28 cellular contexts compared by ENCODE assay signal in the genomic region with DNA sequence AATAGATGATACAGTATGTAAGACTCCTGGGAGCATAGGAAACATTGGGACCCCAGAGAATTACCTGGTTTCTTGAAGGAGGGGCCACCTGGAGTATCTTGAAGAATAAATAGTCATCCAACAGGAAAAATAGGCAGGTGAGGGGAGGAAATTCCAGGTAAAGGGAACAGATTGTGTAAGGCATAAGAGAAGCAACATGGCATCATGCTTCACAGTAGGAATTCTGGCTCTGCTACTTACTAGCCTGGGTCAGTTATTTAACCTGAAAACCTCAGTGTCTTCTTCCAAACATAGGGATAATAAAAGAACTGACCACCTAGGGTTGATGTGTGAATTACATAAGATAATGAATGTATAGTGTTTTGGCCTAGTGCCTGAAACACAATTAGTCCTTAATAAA.
"Had no signal": no experiment of that assay in that cellular context is flagged by ENCODE, and none has a peak within 500 bp of the region (broad histone marks: within the 10 kb centered on the region; RNA-seq: fewer than 3 reads in every experiment).

No MANE protein-coding gene starts in this region.

- H3K4me1 ChIP-seq: stomach, suprapubic skin, testis, thyroid gland, tibial artery, tibial nerve, transverse colon, upper lobe of left lung, upper lobe of right lung, uterus, vagina had no signal

- H3K36me3 ChIP-seq: stomach, suprapubic skin, thoracic aorta, thyroid gland, tibial artery, tibial nerve, transverse colon, upper lobe of left lung, upper lobe of right lung, uterus, vagina had no signal

- H3K9me3 Mint-ChIP-seq: stimulated activated naive CD8-positive, alpha-beta T cell treated with anti-CD3 and anti-CD28 coated beads, Interleukin-15, amount 100 ng/mL, for 72 hours; stimulated activated naive CD8-positive, alpha-beta T cell treated with anti-CD3 and anti-CD28 coated beads, Interleukin-15, Interleukin-2, amounts not matched to agents 100 ng/mL and 50 ng/mL, for 24 hours; type B pancreatic cell had no signal

- DNase-seq: stimulated activated CD4-positive, alpha-beta T cell treated with anti-CD3 and anti-CD28 coated beads, Interleukin-2, amount 100 ng/mL, for 48 hours; stimulated activated CD4-positive, alpha-beta T cell treated with anti-CD3 and anti-CD28 coated beads, Interleukin-4, amount 100 ng/mL, for 1 hour; stimulated activated CD4-positive, alpha-beta T cell treated with anti-CD3 and anti-CD28 coated beads, Interleukin-4, amount 100 ng/mL, for 24 hours; stimulated activated CD4-positive, alpha-beta T cell treated with anti-CD3 and anti-CD28 coated beads, Interleukin-4, amount 100 ng/mL, for 4 hours; stimulated activated CD8-positive, alpha-beta memory T cell treated with anti-CD3 and anti-CD28 coated beads, Interleukin-4, amount 100 ng/mL, for 48 hours; stimulated activated naive B cell treated with anti-CD40 and anti-IgM and Interleukin-4, amounts not matched to agents 10 μg/mL and 1 μg/mL and 100 μg/mL, for 72 hours; stimulated activated naive CD4-positive, alpha-beta T cell; stimulated activated naive CD4-positive, alpha-beta T cell treated with Interleukin-2 at 50 U/mL for 16 hours; stimulated activated naive CD8-positive, alpha-beta T cell treated with anti-CD3 and anti-CD28 coated beads, Interleukin-15, amount 100 ng/mL, for 72 hours; stimulated activated naive CD8-positive, alpha-beta T cell treated with anti-CD3 and anti-CD28 coated beads, Interleukin-15, Interleukin-2, amounts not matched to agents 100 U/mL and 50 U/mL, for 24 hours; stomach; substantia nigra; testis; thyroid gland; tibial artery; transverse colon; trophoblast cell; upper lobe of left lung; upper lobe of right lung; uterus had no signal

- H3K27me3 Mint-ChIP-seq: stimulated activated memory B cell treated with anti-CD40 and anti-IgM and Interleukin-4, amounts not matched to agents 10 μg/mL and 1 μg/mL and 100 μg/mL, for 72 hours; stimulated activated naive B cell treated with anti-CD40 and anti-IgM and Interleukin-4, amounts not matched to agents 10 μg/mL and 1 μg/mL and 100 μg/mL, for 72 hours; stimulated activated naive CD8-positive, alpha-beta T cell treated with anti-CD3 and anti-CD28 coated beads, Interleukin-15, amount 100 ng/mL, for 72 hours; stimulated activated naive CD8-positive, alpha-beta T cell treated with anti-CD3 and anti-CD28 coated beads, Interleukin-15, Interleukin-2, amounts not matched to agents 100 ng/mL and 50 ng/mL, for 24 hours had no signal

- H3K27me3 ChIP-seq: stomach, suprapubic skin, testis, thyroid gland, tibial artery, tibial nerve, transverse colon, upper lobe of left lung, upper lobe of right lung, uterus, vagina had no signal

- H3K4me1 Mint-ChIP-seq: stimulated activated effector memory CD8-positive, alpha-beta T cell treated with anti-CD3 and anti-CD28 coated beads, Interleukin-12 subunit alpha, Interleukin-12 subunit beta, amount 100 ng/mL, for 72 hours; stimulated activated memory B cell treated with anti-CD40 and anti-IgM and Interleukin-4, amounts not matched to agents 10 μg/mL and 1 μg/mL and 100 μg/mL, for 72 hours; stimulated activated naive B cell treated with anti-CD40 and anti-IgM and Interleukin-4, amounts not matched to agents 10 μg/mL and 1 μg/mL and 100 μg/mL, for 72 hours; stimulated activated naive CD8-positive, alpha-beta T cell treated with anti-CD3 and anti-CD28 coated beads, Interleukin-15, amount 100 ng/mL, for 72 hours had no signal

- H3K4me3 Mint-ChIP-seq: stimulated activated effector memory CD8-positive, alpha-beta T cell treated with anti-CD3 and anti-CD28 coated beads, Interleukin-12 subunit alpha, Interleukin-12 subunit beta, amount 100 ng/mL, for 72 hours; stimulated activated memory B cell treated with anti-CD40 and anti-IgM and Interleukin-4, amounts not matched to agents 10 μg/mL and 1 μg/mL and 100 μg/mL, for 72 hours; stimulated activated naive B cell treated with anti-CD40 and anti-IgM and Interleukin-4, amounts not matched to agents 10 μg/mL and 1 μg/mL and 100 μg/mL, for 72 hours; stimulated activated naive CD8-positive, alpha-beta T cell treated with anti-CD3 and anti-CD28 coated beads, Interleukin-15, amount 100 ng/mL, for 72 hours; stimulated activated naive CD8-positive, alpha-beta T cell treated with anti-CD3 and anti-CD28 coated beads, Interleukin-15, Interleukin-2, amounts not matched to agents 100 ng/mL and 50 ng/mL, for 24 hours; type B pancreatic cell had no signal

- H3K36me3 Mint-ChIP-seq: stimulated activated effector memory CD8-positive, alpha-beta T cell treated with anti-CD3 and anti-CD28 coated beads, Interleukin-12 subunit alpha, Interleukin-12 subunit beta, amount 100 ng/mL, for 72 hours; stimulated activated memory B cell treated with anti-CD40 and anti-IgM and Interleukin-4, amounts not matched to agents 10 μg/mL and 1 μg/mL and 100 μg/mL, for 72 hours; stimulated activated naive B cell treated with anti-CD40 and anti-IgM and Interleukin-4, amounts not matched to agents 10 μg/mL and 1 μg/mL and 100 μg/mL, for 72 hours; type B pancreatic cell had no signal

- H3K9me3 ChIP-seq: stomach, suprapubic skin, testis, thoracic aorta, thyroid gland, tibial artery, tibial nerve, transverse colon, upper lobe of left lung, upper lobe of right lung, uterus, vagina had no signal

- H3K27ac ChIP-seq: stomach, suprapubic skin, testis, thoracic aorta, thyroid gland, tibial artery, tibial nerve, transverse colon, upper lobe of left lung, upper lobe of right lung, uterus, vagina had no signal

- H3K27ac Mint-ChIP-seq: stimulated activated effector memory CD8-positive, alpha-beta T cell treated with anti-CD3 and anti-CD28 coated beads, Interleukin-12 subunit alpha, Interleukin-12 subunit beta, amount 100 ng/mL, for 72 hours; stimulated activated memory B cell treated with anti-CD40 and anti-IgM and Interleukin-4, amounts not matched to agents 10 μg/mL and 1 μg/mL and 100 μg/mL, for 72 hours; stimulated activated naive B cell treated with anti-CD40 and anti-IgM and Interleukin-4, amounts not matched to agents 10 μg/mL and 1 μg/mL and 100 μg/mL, for 72 hours; stimulated activated naive CD8-positive, alpha-beta T cell treated with anti-CD3 and anti-CD28 coated beads, Interleukin-15, amount 100 ng/mL, for 72 hours; stimulated activated naive CD8-positive, alpha-beta T cell treated with anti-CD3 and anti-CD28 coated beads, Interleukin-15, Interleukin-2, amounts not matched to agents 100 ng/mL and 50 ng/mL, for 24 hours; type B pancreatic cell had no signal

- H3K4me3 ChIP-seq: stomach, suprapubic skin, testis, thoracic aorta, thyroid gland, tibial artery, tibial nerve, transverse colon, upper lobe of left lung, upper lobe of right lung, uterus, vagina had no signal

- ATAC-seq: stimulated activated effector memory CD8-positive, alpha-beta T cell treated with anti-CD3 and anti-CD28 coated beads, Interleukin-12 subunit alpha, Interleukin-12 subunit beta, amount 100 ng/mL, for 72 hours; stimulated activated memory B cell treated with anti-CD40 and anti-IgM and Interleukin-4, amounts not matched to agents 10 μg/mL and 1 μg/mL and 100 μg/mL, for 72 hours; stimulated activated naive B cell treated with anti-CD40 and anti-IgM and Interleukin-4, amounts not matched to agents 10 μg/mL and 1 μg/mL and 100 μg/mL, for 72 hours; stimulated activated naive CD8-positive, alpha-beta T cell treated with anti-CD3 and anti-CD28 coated beads, Interleukin-15, amount 100 ng/mL, for 72 hours; stimulated activated naive CD8-positive, alpha-beta T cell treated with anti-CD3 and anti-CD28 coated beads, Interleukin-15, Interleukin-2, amounts not matched to agents 100 U/mL and 50 U/mL, for 24 hours; upper lobe of right lung had no signal
